In the genomic region with DNA sequence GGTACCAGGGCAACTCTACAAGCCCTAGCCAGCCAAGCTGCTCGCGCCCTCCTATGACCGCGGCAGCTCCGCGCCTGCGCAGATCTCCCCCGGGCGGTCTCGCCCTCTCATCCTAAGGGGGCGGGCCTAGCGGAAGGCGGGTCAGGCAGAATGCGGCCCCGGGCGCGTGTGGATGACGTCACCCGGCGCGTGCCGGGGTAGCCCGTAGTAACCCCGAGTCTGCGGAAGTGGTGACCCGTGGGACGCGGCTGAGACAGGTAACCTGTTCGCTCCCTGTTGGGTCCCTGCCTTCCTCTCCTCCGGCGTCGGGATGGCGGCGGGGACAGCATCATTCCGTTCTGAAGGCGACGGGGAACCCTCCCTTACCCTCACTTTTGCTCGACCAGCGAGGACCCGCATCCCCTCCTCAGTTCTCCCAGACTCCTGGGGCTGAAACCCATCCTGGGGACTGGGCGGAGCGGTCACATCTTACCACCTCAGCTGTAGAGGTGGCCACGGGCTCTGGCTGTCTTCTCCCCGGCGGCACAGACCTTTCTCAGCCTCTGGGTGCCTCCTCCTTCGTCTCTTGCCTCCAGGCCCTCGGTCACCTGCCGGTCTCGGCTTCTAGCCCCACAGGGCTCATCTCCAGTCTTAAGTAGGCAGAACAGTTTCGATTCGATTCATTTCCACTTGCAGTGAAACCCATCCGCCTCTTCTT, we compare ENCODE assay signal across 8 cellular contexts.
DNase-seq lines count a peak whose midpoint lies in the region; ATAC-seq and TF ChIP-seq lines count a peak whose summit lies in the region.

A gene with protein sequence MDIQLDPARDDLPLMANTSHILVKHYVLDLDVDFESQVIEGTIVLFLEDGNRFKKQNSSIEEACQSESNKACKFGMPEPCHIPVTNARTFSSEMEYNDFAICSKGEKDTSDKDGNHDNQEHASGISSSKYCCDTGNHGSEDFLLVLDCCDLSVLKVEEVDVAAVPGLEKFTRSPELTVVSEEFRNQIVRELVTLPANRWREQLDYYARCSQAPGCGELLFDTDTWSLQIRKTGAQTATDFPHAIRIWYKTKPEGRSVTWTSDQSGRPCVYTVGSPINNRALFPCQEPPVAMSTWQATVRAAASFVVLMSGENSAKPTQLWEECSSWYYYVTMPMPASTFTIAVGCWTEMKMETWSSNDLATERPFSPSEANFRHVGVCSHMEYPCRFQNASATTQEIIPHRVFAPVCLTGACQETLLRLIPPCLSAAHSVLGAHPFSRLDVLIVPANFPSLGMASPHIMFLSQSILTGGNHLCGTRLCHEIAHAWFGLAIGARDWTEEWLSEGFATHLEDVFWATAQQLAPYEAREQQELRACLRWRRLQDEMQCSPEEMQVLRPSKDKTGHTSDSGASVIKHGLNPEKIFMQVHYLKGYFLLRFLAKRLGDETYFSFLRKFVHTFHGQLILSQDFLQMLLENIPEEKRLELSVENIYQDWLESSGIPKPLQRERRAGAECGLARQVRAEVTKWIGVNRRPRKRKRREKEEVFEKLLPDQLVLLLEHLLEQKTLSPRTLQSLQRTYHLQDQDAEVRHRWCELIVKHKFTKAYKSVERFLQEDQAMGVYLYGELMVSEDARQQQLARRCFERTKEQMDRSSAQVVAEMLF (plus strand): TSS at position 205 of the 697 bp plus-strand sequence. CDS start 33,085 bp downstream, outside the sequence.

- ATAC-seq in GM19035 (IDR thresholded peaks at IDR 0.05; ENCODE audit: unreplicated experiment) (peak; percentile 97), HG03354 (IDR thresholded peaks at IDR 0.05; ENCODE audit: poor library complexity, severe bottlenecking, unreplicated experiment) (peak; percentile 98)
- peak; percentile 99 for ATAC-seq in activated CD4-positive, CD25-positive, alpha-beta regulatory T cell treated with anti-CD3 and anti-CD28 coated beads, Interleukin-2, amount 50 U/mL, for 24 hours

- DNase-seq in AG09319 (ENCODE audit: extremely low read depth, low read depth): peak; percentile 83
- DNase-seq in NCI-H446 treated with DMSO at 0.1 percent for 48 hours (lab: John Stamatoyannopoulos, UW): peak; percentile 76
- peak; percentile 35 to 68 for DNase-seq in cerebellar nuclear complex (lab: John Stamatoyannopoulos, UW)
- peak; percentile 98 for DNase-seq in islet precursor cell
- DNase-seq in stimulated activated CD4-positive, alpha-beta T cell treated with anti-CD3 and anti-CD28 coated beads, Interleukin-12 subunit alpha, Interleukin-12 subunit beta, amount 100 ng/mL, for 48 hours (ENCODE audit: low read depth in 2 of 3, low spot score in 1 of 3): peak; percentile 97 to 99 (median 98)

- TF ChIP-seq CTCF in AG09319 (IDR thresholded peaks at IDR 0.05; ENCODE audit: low read depth, low read length): no peak

Comparison
In these comparisons a context has a peak if more than half of its experiments do, and no peak if none do; other contexts are left out.
1. Peak in every context shown above with its lines: DNase-seq and ATAC-seq.